ENCODE assay signal across 12 cellular contexts in the genomic region with DNA sequence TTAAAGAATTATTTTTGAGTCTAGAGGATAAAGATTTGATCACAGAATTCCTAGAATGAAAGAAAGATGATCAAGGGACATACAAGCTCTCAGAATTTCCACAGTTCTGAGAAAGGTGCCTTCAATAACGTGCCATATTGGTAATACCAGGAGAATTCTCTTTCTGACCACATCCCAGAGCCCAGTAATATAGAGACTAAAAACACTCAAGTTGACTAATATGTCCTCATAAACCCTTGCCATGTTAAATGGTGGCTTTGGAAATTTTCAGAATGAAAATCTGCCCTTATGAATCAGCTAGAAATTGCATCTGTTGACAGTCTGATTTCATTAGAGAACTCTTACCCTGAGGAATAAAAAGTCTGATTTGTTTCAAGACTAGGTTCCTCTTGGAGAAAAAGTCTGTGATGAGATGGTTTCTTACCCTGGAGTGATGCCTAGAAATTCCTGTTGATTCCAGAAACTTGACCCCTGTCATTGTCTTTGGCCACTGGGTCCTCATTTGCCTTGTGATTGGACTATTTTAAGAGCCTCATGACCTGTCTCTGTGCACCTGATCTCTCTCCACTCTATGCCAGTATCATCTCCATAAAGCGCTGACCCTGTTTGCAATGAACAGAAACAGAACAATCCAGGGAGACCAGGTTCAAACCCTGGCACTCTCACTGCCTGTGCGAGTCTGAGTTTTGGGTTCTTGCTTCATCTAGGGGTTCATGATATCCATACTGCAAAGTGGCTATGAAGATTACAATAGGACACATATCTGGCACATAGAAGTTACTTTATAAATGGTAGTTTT. TPM values are rescaled to one million over a fixed set of nuclear protein-coding genes. Genes with fewer than 3 reads are reported as not detected.
DNase-seq lines count a peak whose midpoint lies in the region; ATAC-seq and TF ChIP-seq lines count a peak whose summit lies in the region.
"Had no signal": no experiment of that assay in that cellular context is flagged by ENCODE, and none has a peak within 500 bp of the region (broad histone marks: within the 10 kb centered on the region; RNA-seq: fewer than 3 reads in every experiment).

No MANE protein-coding gene starts in this region.

- peaks cover 71% of the 10 kb centered on the region for H3K36me3 Mint-ChIP-seq in activated CD8-positive, alpha-beta memory T cell treated with anti-CD3 and anti-CD28 coated beads, Interleukin-2, amount 10 ng/mL, durations not matched to agents 7 days and 5 days
- peaks cover 93% of the 10 kb centered on the region for H3K36me3 Mint-ChIP-seq in stimulated activated effector memory CD8-positive, alpha-beta T cell treated with anti-CD3 and anti-CD28 coated beads, Interleukin-12 subunit alpha, Interleukin-12 subunit beta, amount 100 ng/mL, for 72 hours

- CTCF ChIA-PET in activated CD8-positive, alpha-beta memory T cell treated with anti-CD3 and anti-CD28 coated beads, Interleukin-2, amount 10 ng/mL, durations not matched to agents 7 days and 5 days (lab: Charles Lee) = interaction anchor here (1.2 to 3.7 kb wide), 6 partner anchors 12 to 27 kb away, joined by 3 to 46 read pairs (median 4); no protein-coding TSS in a partner anchor

- H3K9me3 Mint-ChIP-seq in activated CD8-positive, alpha-beta memory T cell treated with anti-CD3 and anti-CD28 coated beads, Interleukin-2, amount 10 ng/mL, durations not matched to agents 7 days and 5 days (ENCODE audit: low read depth) = no peaks in the 10 kb centered on the region
- H3K9me3 Mint-ChIP-seq in stimulated activated effector memory CD8-positive, alpha-beta T cell treated with anti-CD3 and anti-CD28 coated beads, Interleukin-12 subunit alpha, Interleukin-12 subunit beta, amount 100 ng/mL, for 72 hours = no peaks in the 10 kb centered on the region

- no peaks in the 10 kb centered on the region for H3K36me3 ChIP-seq in WERI-Rb-1
- H3K36me3 ChIP-seq: upper lobe of right lung had no signal

- peaks cover 14% of the 10 kb centered on the region for H3K27me3 ChIP-seq in WERI-Rb-1 (ENCODE audit: insufficient read depth, low read depth, severe bottlenecking)
- H3K27me3 ChIP-seq: upper lobe of right lung had no signal

- no peaks in the 10 kb centered on the region for H3K9me3 ChIP-seq in WERI-Rb-1 (ENCODE audit: severe bottlenecking)
- H3K9me3 ChIP-seq: mucosa of descending colon, upper lobe of right lung had no signal

- intact Hi-C loops in posterior cingulate gyrus (cut with DNase I) = no loop called here

- H3K4me3 Mint-ChIP-seq in activated CD8-positive, alpha-beta memory T cell treated with anti-CD3 and anti-CD28 coated beads, Interleukin-2, amount 10 ng/mL, durations not matched to agents 7 days and 5 days = peak overlapping the region; percentile 88
- H3K4me3 Mint-ChIP-seq in stimulated activated effector memory CD8-positive, alpha-beta T cell treated with anti-CD3 and anti-CD28 coated beads, Interleukin-12 subunit alpha, Interleukin-12 subunit beta, amount 100 ng/mL, for 72 hours = peak overlapping the region; percentile 90

- peak; percentile 47 for ATAC-seq in HG02870 (IDR thresholded peaks at IDR 0.05; ENCODE audit: unreplicated experiment)
- ATAC-seq in activated CD8-positive, alpha-beta memory T cell treated with anti-CD3 and anti-CD28 coated beads, Interleukin-2, amount 10 ng/mL, durations not matched to agents 7 days and 5 days = peak; percentile 13
- peak; percentile 72 for ATAC-seq in stimulated activated effector memory CD8-positive, alpha-beta T cell treated with anti-CD3 and anti-CD28 coated beads, Interleukin-12 subunit alpha, Interleukin-12 subunit beta, amount 100 ng/mL, for 72 hours
- ATAC-seq: mucosa of descending colon, upper lobe of right lung had no signal

- H3K4me3 ChIP-seq in WERI-Rb-1 (ENCODE audit: low read depth, low read length) = no peak overlapping the region
- H3K4me3 ChIP-seq: mucosa of descending colon, upper lobe of right lung had no signal

- no peaks in the 10 kb centered on the region for H3K27me3 Mint-ChIP-seq in activated CD8-positive, alpha-beta memory T cell treated with anti-CD3 and anti-CD28 coated beads, Interleukin-2, amount 10 ng/mL, durations not matched to agents 7 days and 5 days

- no peak for TF ChIP-seq CTCF in WERI-Rb-1 (IDR thresholded peaks at IDR 0.05; ENCODE audit: low read depth, low read length)

- peaks cover 63% of the 10 kb centered on the region for H3K4me1 Mint-ChIP-seq in activated CD8-positive, alpha-beta memory T cell treated with anti-CD3 and anti-CD28 coated beads, Interleukin-2, amount 10 ng/mL, durations not matched to agents 7 days and 5 days
- peaks cover 57% of the 10 kb centered on the region for H3K4me1 Mint-ChIP-seq in stimulated activated effector memory CD8-positive, alpha-beta T cell treated with anti-CD3 and anti-CD28 coated beads, Interleukin-12 subunit alpha, Interleukin-12 subunit beta, amount 100 ng/mL, for 72 hours

- peak; percentile 62 for DNase-seq in activated effector memory CD4-positive, alpha-beta T cell treated with anti-CD3 and anti-CD28 coated beads, Interleukin-2, amount 50 U/mL, for 16 hours
- DNase-seq in activated effector memory CD4-positive, alpha-beta T cell treated with Interleukin-2 at 50 U/mL for 16 hours = no peak
- peak; percentile 46 for DNase-seq in activated CD8-positive, alpha-beta memory T cell treated with anti-CD3 and anti-CD28 coated beads, Interleukin-2, amount 10 ng/mL, durations not matched to agents 7 days and 5 days
- DNase-seq in stimulated activated effector memory CD8-positive, alpha-beta T cell treated with anti-CD3 and anti-CD28 coated beads, Interleukin-12 subunit alpha, Interleukin-12 subunit beta, amount 100 ng/mL, for 72 hours (ENCODE audit: low spot score in 2 of 2) = peak in 1 of 2 donors; percentile 74
- DNase-seq in posterior cingulate gyrus = no peak
- DNase-seq in WERI-Rb-1 = no peak
- no peak for DNase-seq in cerebellar nuclear complex (lab: John Stamatoyannopoulos, UW)
- DNase-seq: mucosa of descending colon, NCI-H1694, upper lobe of right lung had no signal

- peak overlapping the region; percentile 88 for H3K27ac Mint-ChIP-seq in activated CD8-positive, alpha-beta memory T cell treated with anti-CD3 and anti-CD28 coated beads, Interleukin-2, amount 10 ng/mL, durations not matched to agents 7 days and 5 days
- H3K27ac Mint-ChIP-seq in stimulated activated effector memory CD8-positive, alpha-beta T cell treated with anti-CD3 and anti-CD28 coated beads, Interleukin-12 subunit alpha, Interleukin-12 subunit beta, amount 100 ng/mL, for 72 hours = peak overlapping the region; percentile 100
- H3K27ac Mint-ChIP-seq: progenitor cell of endocrine pancreas had no signal

- no peak overlapping the region for H3K27ac ChIP-seq in WERI-Rb-1
- H3K27ac ChIP-seq: upper lobe of right lung had no signal

RNA-seq across cellular contexts. Expression of gene IL2RA, which starts 3.3 kb away (rescaled TPM):
- total RNA-seq in activated CD8-positive, alpha-beta memory T cell treated with anti-CD3 and anti-CD28 coated beads, Interleukin-2, amount 10 ng/mL, durations not matched to agents 7 days and 5 days = 100 to 1,000 TPM; 302 to 832 TPM
- total RNA-seq: progenitor cell of endocrine pancreas had no signal

RNA-seq across cellular contexts. Expression of gene RBM17, which starts 30.0 kb away (rescaled TPM):
- 100 to 1,000 TPM; 205 to 267 TPM for total RNA-seq in activated CD8-positive, alpha-beta memory T cell treated with anti-CD3 and anti-CD28 coated beads, Interleukin-2, amount 10 ng/mL, durations not matched to agents 7 days and 5 days

Comparison
In these comparisons a context has a peak if more than half of its experiments do, and no peak if none do; other contexts are left out.
1. DNase-seq: peak in activated effector memory CD4-positive, alpha-beta T cell treated with anti-CD3 and anti-CD28 coated beads, Interleukin-2, amount 50 U/mL, for 16 hours (single experiment) and activated CD8-positive, alpha-beta memory T cell treated with anti-CD3 and anti-CD28 coated beads, Interleukin-2, amount 10 ng/mL, durations not matched to agents 7 days and 5 days (single experiment); none in activated effector memory CD4-positive, alpha-beta T cell treated with Interleukin-2 at 50 U/mL for 16 hours (single experiment), posterior cingulate gyrus (0 of 10), WERI-Rb-1 (single experiment) and cerebellar nuclear complex (0 of 2).
2. ATAC-seq: peak in every context shown above with its lines; median percentile 72 in stimulated activated effector memory CD8-positive, alpha-beta T cell treated with anti-CD3 and anti-CD28 coated beads, Interleukin-12 subunit alpha, Interleukin-12 subunit beta, amount 100 ng/mL, for 72 hours; 47 in HG02870; 13 in activated CD8-positive, alpha-beta memory T cell treated with anti-CD3 and anti-CD28 coated beads, Interleukin-2, amount 10 ng/mL, durations not matched to agents 7 days and 5 days.